9 cellular contexts compared by ENCODE assay signal in genomic region chr16:1941162-1941923, GRCh38. TPM values are rescaled to one million over a fixed set of nuclear protein-coding genes. Genes with fewer than 3 reads are reported as not detected.
A peak's percentile ranks its signal among the peaks of the same experiment; 100 is the strongest.
DNase-seq lines count a peak whose midpoint lies in the region; TF ChIP-seq lines count a peak whose summit lies in the region.
"Had no signal": no experiment of that assay in that cellular context is flagged by ENCODE, and none has a peak within 500 bp of the region (broad histone marks: within the 10 kb centered on the region; RNA-seq: fewer than 3 reads in every experiment).

No MANE protein-coding gene starts in this region.

- H3K79me2 ChIP-seq in OCI-LY3 (ENCODE audit: low read length): peaks cover 19% of the 10 kb centered on the region

- H3K4me3 Mint-ChIP-seq in endothelial cell (ENCODE audit: unreplicated experiment) (peak overlapping the region; percentile 51), progenitor cell of endocrine pancreas (ENCODE audit: low read depth) (peak overlapping the region; percentile 88)

- no peaks in the 10 kb centered on the region for H3K4me1 Mint-ChIP-seq in endothelial cell (ENCODE audit: unreplicated experiment)
- peaks cover 2% of the 10 kb centered on the region for H3K4me1 Mint-ChIP-seq in progenitor cell of endocrine pancreas (ENCODE audit: low read depth)

- H3K36me3 Mint-ChIP-seq in endothelial cell (ENCODE audit: low read depth, unreplicated experiment): peaks cover 5% of the 10 kb centered on the region
- peaks cover 1% of the 10 kb centered on the region for H3K36me3 Mint-ChIP-seq in progenitor cell of endocrine pancreas (ENCODE audit: insufficient read depth)

- no peak for TF ChIP-seq EP300 in ovary (IDR thresholded peaks at IDR 0.05)

- H2AFZ ChIP-seq in OCI-LY3 (ENCODE audit: low read depth, low read length): no peak overlapping the region

- H3K9ac ChIP-seq in OCI-LY3 (ENCODE audit: low read length): peak overlapping the region; percentile 86

- H3K9me3 Mint-ChIP-seq in endothelial cell (ENCODE audit: unreplicated experiment) (no peaks in the 10 kb centered on the region), progenitor cell of endocrine pancreas (ENCODE audit: low read depth) (no peaks in the 10 kb centered on the region)

- TF ChIP-seq CTCF in OCI-LY3 (IDR thresholded peaks at IDR 0.05; ENCODE audit: low read depth, low read length) (peak; percentile 55), endothelial cell (IDR thresholded peaks at IDR 0.05; ENCODE audit: unreplicated experiment) (peak; percentile 14), progenitor cell of endocrine pancreas (IDR thresholded peaks at IDR 0.05; ENCODE audit: unreplicated experiment) (peak; percentile 17), ovary (IDR thresholded peaks at IDR 0.05) (no peak)

- H3K4me2 ChIP-seq in OCI-LY3 (ENCODE audit: low read length): peak overlapping the region; percentile 90

- H4K20me1 ChIP-seq in OCI-LY3 (ENCODE audit: insufficient read depth, low read length): peaks cover 15% of the 10 kb centered on the region

- no peaks in the 10 kb centered on the region for H3K9me3 ChIP-seq in OCI-LY3 (ENCODE audit: insufficient read depth, low read length)
- H3K9me3 ChIP-seq in ovary: no peaks in the 10 kb centered on the region

- peak; percentile 91 for DNase-seq in Daoy (ENCODE audit: low read depth)
- DNase-seq in endothelial cell (ENCODE audit: low spot score): peak; percentile 49
- DNase-seq in progenitor cell of endocrine pancreas (ENCODE audit: low spot score, unreplicated experiment): no peak
- no peak for DNase-seq in activated effector memory CD4-positive, alpha-beta T cell treated with Interleukin-2 at 50 U/mL for 16 hours
- no peak for DNase-seq in 8988T
- no peak for DNase-seq in ovary
- no peak for DNase-seq in HPDE6-E6E7 (ENCODE audit: extremely low spot score)

- no peak overlapping the region for H3K27ac Mint-ChIP-seq in endothelial cell (ENCODE audit: unreplicated experiment)
- peak overlapping the region; percentile 67 for H3K27ac Mint-ChIP-seq in progenitor cell of endocrine pancreas

- H3K27me3 Mint-ChIP-seq in endothelial cell (ENCODE audit: unreplicated experiment): peaks cover 12% of the 10 kb centered on the region
- H3K27me3 Mint-ChIP-seq in progenitor cell of endocrine pancreas: no peaks in the 10 kb centered on the region

- H3K27ac ChIP-seq in OCI-LY3 (ENCODE audit: low read length): peak overlapping the region; percentile 77
- no peak overlapping the region for H3K27ac ChIP-seq in ovary

- WGBS in ovary, 3 donors: 80 to 86% (median 86%) methylated on average over 30 of the region's 30 CpGs

- intact Hi-C loops in ovary (cut with DNase I): no loop called here

- H3K4me3 ChIP-seq in OCI-LY3 (ENCODE audit: low read length) (peak overlapping the region; percentile 88), ovary (no peak overlapping the region)

- H3K4me1 ChIP-seq in OCI-LY3 (ENCODE audit: low read length) (peaks cover 27% of the 10 kb centered on the region), ovary (ENCODE audit: insufficient read depth) (peaks cover 4% of the 10 kb centered on the region)

- H3K27me3 ChIP-seq in OCI-LY3 (ENCODE audit: low read depth, low read length) (no peaks in the 10 kb centered on the region), ovary (no peaks in the 10 kb centered on the region)

- H3K36me3 ChIP-seq in OCI-LY3 (replicated peaks; ENCODE audit: low read depth, low read length): peaks cover 32% of the 10 kb centered on the region
- H3K36me3 ChIP-seq in ovary: no peaks in the 10 kb centered on the region

- no peak for TF ChIP-seq POLR2A in ovary (IDR thresholded peaks at IDR 0.05)

RNA-seq across cellular contexts. Expression of gene MSRB1, which starts 1.7 kb away (rescaled TPM):
- total RNA-seq in Daoy (2014; rRNA removed; shearing (Covaris generic)): 36.6 and 49.1 TPM in 2 replicates
- total RNA-seq in endothelial cell (ENCODE audit: unreplicated experiment) (18.1 TPM), progenitor cell of endocrine pancreas (28.5 and 28.9 TPM in 2 replicates), ovary (10 to 100 TPM; 12.2 to 27.5 (median 21.9) TPM)
- polyA plus RNA-seq in ovary: 10 to 100 TPM in 1 of 2 donors, 1 to 10 TPM in 1; 6.7 to 31.1 TPM

RNA-seq across cellular contexts. Expression of gene RPL3L, which starts 13.1 kb away (rescaled TPM):
- not detected in 2 replicates for total RNA-seq in Daoy (2014; rRNA removed; shearing (Covaris generic))
- not detected for total RNA-seq in endothelial cell (ENCODE audit: unreplicated experiment)
- not detected in 2 replicates for total RNA-seq in progenitor cell of endocrine pancreas
- total RNA-seq in ovary: not detected
- polyA plus RNA-seq in ovary: not detected
- total RNA-seq: RPMI7951 had no signal

RNA-seq across cellular contexts. Expression of gene NDUFB10, which starts 18.0 kb away (rescaled TPM):
- total RNA-seq in Daoy (2014; rRNA removed; shearing (Covaris generic)): 147 and 156 TPM in 2 replicates
- total RNA-seq in endothelial cell (ENCODE audit: unreplicated experiment) (122 TPM), progenitor cell of endocrine pancreas (96.9 and 105 TPM in 2 replicates), ovary (100 to 1,000 TPM in 3 of 7 donors, 10 to 100 TPM in 4; 81.5 to 133 (median 95.4) TPM)
- 100 to 1,000 TPM; 152 to 176 TPM for polyA plus RNA-seq in ovary

RNA-seq across cellular contexts. Expression of gene HS3ST6, which starts 23.1 kb away (rescaled TPM):
- total RNA-seq in Daoy (2014; rRNA removed; shearing (Covaris generic)): not detected in 2 replicates
- total RNA-seq in endothelial cell (ENCODE audit: unreplicated experiment) (not detected), progenitor cell of endocrine pancreas (0.46 TPM in 1 of 2 replicates, not detected in the other), ovary (1 to 10 TPM in 1 of 7 donors, under 1 TPM in 1, not detected in 5; 0.69 to 1.8 TPM)
- polyA plus RNA-seq in ovary: not detected
- total RNA-seq: RPMI7951 had no signal

RNA-seq across cellular contexts. Expression of gene RPS2, which starts 23.3 kb away (rescaled TPM):
- 1,645 and 2,369 TPM in 2 replicates for total RNA-seq in Daoy (2014; rRNA removed; shearing (Covaris generic))
- total RNA-seq in endothelial cell (ENCODE audit: unreplicated experiment): 3,223 TPM
- total RNA-seq in progenitor cell of endocrine pancreas: 2,309 and 2,385 TPM in 2 replicates
- total RNA-seq in ovary: 1,000 to 10,000 TPM; 2,694 to 4,021 (median 3,788) TPM
- 1,000 to 10,000 TPM; 1,606 to 4,743 TPM for polyA plus RNA-seq in ovary

Comparison
In these comparisons a context has a peak if more than half of its experiments do, and no peak if none do; other contexts are left out.
1. DNase-seq: peak in Daoy (single experiment) and endothelial cell (single experiment); none in progenitor cell of endocrine pancreas (single experiment), activated effector memory CD4-positive, alpha-beta T cell treated with Interleukin-2 at 50 U/mL for 16 hours (single experiment), 8988T (single experiment), ovary (0 of 5) and HPDE6-E6E7 (single experiment).
2. CTCF ChIP-seq: peak in OCI-LY3 (single experiment), endothelial cell (single experiment) and progenitor cell of endocrine pancreas (single experiment); none in ovary (0 of 3).